18 cellular contexts compared by ENCODE assay signal in the genomic region with DNA sequence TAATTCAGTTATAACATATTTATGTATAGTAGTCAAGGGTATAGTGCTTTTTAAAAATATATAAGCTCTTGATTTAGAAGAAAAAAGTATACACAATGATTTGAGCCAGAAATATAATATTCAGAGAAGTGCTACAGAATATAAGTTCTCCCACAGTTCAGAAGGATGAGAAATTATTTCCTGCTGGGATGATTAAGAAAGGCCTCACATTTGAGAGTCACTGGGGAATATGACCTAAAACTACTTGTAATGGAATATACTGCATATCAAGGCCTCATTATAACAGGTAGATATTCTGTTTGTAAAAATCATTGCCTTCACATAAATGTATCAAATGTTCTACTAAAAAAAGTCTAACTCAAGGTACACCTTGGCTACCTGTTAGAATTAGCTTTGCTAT.
"Had no signal": no experiment of that assay in that cellular context is flagged by ENCODE, and none has a peak within 500 bp of the region (broad histone marks: within the 10 kb centered on the region; RNA-seq: fewer than 3 reads in every experiment).

No MANE protein-coding gene starts in this region.

- H3K4me1 ChIP-seq: colonic mucosa, parathyroid adenoma, right lobe of liver, suprapubic skin, transverse colon, upper lobe of right lung, uterus had no signal

- H2AFZ ChIP-seq: parathyroid adenoma had no signal

- H3K4me3 ChIP-seq: colonic mucosa, mucosa of descending colon, right lobe of liver, suprapubic skin, transverse colon, upper lobe of right lung, uterus had no signal

- H3K27me3 ChIP-seq: colonic mucosa, neutrophil, right lobe of liver, suprapubic skin, transverse colon, upper lobe of right lung, uterus had no signal

- H3K36me3 ChIP-seq: colonic mucosa, neutrophil, right lobe of liver, suprapubic skin, transverse colon, upper lobe of right lung, uterus had no signal

- H3K9ac ChIP-seq: parathyroid adenoma had no signal

- DNase-seq: colonic mucosa; effector CD8-positive, alpha-beta T cell; endodermal cell; mesenchymal stem cell; mucosa of descending colon; naive B cell; right lobe of liver; small intestine; stimulated activated CD4-positive, alpha-beta T cell treated with anti-CD3 and anti-CD28 coated beads, Interleukin-15, amount 100 ng/mL, for 24 hours; stimulated activated CD4-positive, alpha-beta T cell treated with anti-CD3 and anti-CD28 coated beads, Interleukin-2, amount 100 ng/mL, for 48 hours; stimulated activated naive B cell treated with anti-CD40 and anti-IgM and Interleukin-4, amounts not matched to agents 10 μg/mL and 1 μg/mL and 100 μg/mL, for 72 hours; transverse colon; upper lobe of right lung; uterus had no signal

- H3K9me3 ChIP-seq: colonic mucosa, mucosa of descending colon, neutrophil, right lobe of liver, suprapubic skin, transverse colon, upper lobe of right lung, uterus had no signal

- H3K79me2 ChIP-seq: parathyroid adenoma had no signal

- H3K27ac ChIP-seq: colonic mucosa, epithelial cell of prostate, neutrophil, parathyroid adenoma, right lobe of liver, suprapubic skin, transverse colon, upper lobe of right lung, uterus had no signal
